Comparison of ENCODE assay signal across 1 cellular context in genomic region chr22:23095467-23096342, GRCh38.
TF ChIP-seq lines count a peak whose summit lies in the region.

No MANE protein-coding gene starts in this region.

TF ChIP-seq in GM12891, 5 proteins besides CTCF, POLR2A, EP300 and RAD21 (continued from another document):
- TF ChIP-seq TAF1 (IDR thresholded peaks at IDR 0.05; ENCODE audit: low read depth, low read length), result no peak
- TF ChIP-seq POLR2AphosphoS5 (IDR thresholded peaks at IDR 0.05; ENCODE audit: low read depth, low read length), result no peak
- TF ChIP-seq POU2F2 (IDR thresholded peaks at IDR 0.05; ENCODE audit: low read depth, low read length), result no peak
- no peak for TF ChIP-seq SPI1 (IDR thresholded peaks at IDR 0.05; ENCODE audit: low read depth, low read length)
TF ChIP-seq in GM12891: peak in this region for 0.
